15 cellular contexts compared by ENCODE assay signal in genomic region chr5:150152636-150153462, GRCh38. TPM values are rescaled to one million over a fixed set of nuclear protein-coding genes. Genes with fewer than 3 reads are reported as not detected.
DNase-seq lines count a peak whose midpoint lies in the region; ATAC-seq and TF ChIP-seq lines count a peak whose summit lies in the region.
"Had no signal": no experiment of that assay in that cellular context is flagged by ENCODE, and none has a peak within 500 bp of the region (broad histone marks: within the 10 kb centered on the region; RNA-seq: fewer than 3 reads in every experiment).

No MANE protein-coding gene starts in this region.

- no peak overlapping the region for H3K4me2 ChIP-seq in neuronal stem cell (ENCODE audit: insufficient read depth, low read length, poor library complexity, severe bottlenecking)

- peak overlapping the region; percentile 72 for H3K14ac ChIP-seq in neuronal stem cell (ENCODE audit: low read length)

- H2AK5ac ChIP-seq in neuronal stem cell (ENCODE audit: low read depth, low read length): peak overlapping the region; percentile 51

- no peaks in the 10 kb centered on the region for H3K79me1 ChIP-seq in neuronal stem cell (ENCODE audit: low read depth, low read length)

- peak in 1 of 2 donors; percentile 4 for DNase-seq in heart right ventricle
- DNase-seq in left cardiac atrium: no peak
- no peak for DNase-seq in esophagus squamous epithelium (lab: John Stamatoyannopoulos, UW)
- DNase-seq in neuronal stem cell (ENCODE audit: low spot score): no peak
- no peak for DNase-seq in uterus
- DNase-seq in mucosa of descending colon: no peak
- DNase-seq in NCI-H1930 (lab: John Stamatoyannopoulos, UW): no peak
- DNase-seq in foreskin melanocyte: no peak
- DNase-seq: activated B cell treated with CpG ODN at 0.5 μM for 24 hours; activated effector memory CD4-positive, alpha-beta T cell treated with Interleukin-2 at 50 U/mL for 16 hours; NCI-H1694 treated with DMSO at 0.1 percent for 48 hours; RPMI8226 had no signal

- H3K36me3 ChIP-seq in heart right ventricle: peaks cover 0 to 28% (median 0%) of the 10 kb centered on the region in 9 donors
- H3K36me3 ChIP-seq in esophagus squamous epithelium: no peaks in the 10 kb centered on the region
- no peaks in the 10 kb centered on the region for H3K36me3 ChIP-seq in neuronal stem cell (replicated peaks in 1 of 2; ENCODE audit: control insufficient read depth in 2 of 2, insufficient read depth in 2 of 2, low read length in 2 of 2)
- no peaks in the 10 kb centered on the region for H3K36me3 ChIP-seq in uterus
- H3K36me3 ChIP-seq in mucosa of descending colon (ENCODE audit: low read depth): no peaks in the 10 kb centered on the region

- ATAC-seq in heart right ventricle (no peak), left cardiac atrium (no peak), mucosa of descending colon (no peak)
- ATAC-seq: stimulated activated memory B cell treated with anti-CD40 and anti-IgM and Interleukin-4, amounts not matched to agents 10 μg/mL and 1 μg/mL and 100 μg/mL, for 72 hours had no signal

- H3K4me1 ChIP-seq in heart right ventricle (peaks cover 0 to 57% (median 20%) of the 10 kb centered on the region in 9 donors), esophagus squamous epithelium (peaks cover 8 to 77% (median 11%) of the 10 kb centered on the region in 3 donors), neuronal stem cell (ENCODE audit: control insufficient read depth in 2 of 2, insufficient read depth in 1 of 2, low read depth in 1 of 2, low read length in 2 of 2) (peaks cover 21 to 29% of the 10 kb centered on the region in 2 donors), uterus (peaks cover 7% of the 10 kb centered on the region in 2 donors), mucosa of descending colon (ENCODE audit: low read depth) (no peaks in the 10 kb centered on the region)

- TF ChIP-seq POLR2A in esophagus squamous epithelium (IDR thresholded peaks at IDR 0.05) (no peak), uterus (IDR thresholded peaks at IDR 0.05) (no peak)

- peak overlapping the region; percentile 51 for H2BK12ac ChIP-seq in neuronal stem cell (ENCODE audit: low read length)

- no peak overlapping the region for H2AFZ ChIP-seq in neuronal stem cell (ENCODE audit: low read length)

- 61 to 66% methylated on average over 12 of the region's 12 CpGs for WGBS in heart right ventricle, 2 donors
- 50 to 71% methylated on average over 2 to 3 of the region's 12 CpGs for WGBS in esophagus squamous epithelium, 2 donors
- WGBS in neuronal stem cell (ENCODE audit: extremely low coverage in 2 of 2, insufficient read length in 2 of 2, insufficient replicate concordance in 1 of 2), 2 donors: no CpG with 5 or more reads among the region's 12 CpGs

- H3K9ac ChIP-seq in neuronal stem cell (ENCODE audit: low read depth, low read length, poor library complexity): peak overlapping the region; percentile 54

- H3K4me3 ChIP-seq in heart right ventricle (peak overlapping the region in 9 of 10 donors; percentile 45 to 67 (median 60)), esophagus squamous epithelium (peak overlapping the region; percentile 20 to 66 (median 49)), neuronal stem cell (ENCODE audit: low read length in 2 of 2) (no peak overlapping the region), uterus (peak overlapping the region; percentile 78 to 86), mucosa of descending colon (no peak overlapping the region)

- H4K91ac ChIP-seq in neuronal stem cell (ENCODE audit: low read depth, low read length, poor library complexity): no peak overlapping the region

- no peak overlapping the region for H3K23ac ChIP-seq in neuronal stem cell (ENCODE audit: low read depth, low read length, poor library complexity)

- no peaks in the 10 kb centered on the region for H3K9me3 ChIP-seq in heart right ventricle
- no peaks in the 10 kb centered on the region for H3K9me3 ChIP-seq in esophagus squamous epithelium
- no peaks in the 10 kb centered on the region for H3K9me3 ChIP-seq in neuronal stem cell (replicated peaks in 1 of 2; ENCODE audit: control insufficient read depth in 2 of 2, insufficient read depth in 1 of 2, low read depth in 1 of 2, low read length in 2 of 2)
- H3K9me3 ChIP-seq in uterus: no peaks in the 10 kb centered on the region
- H3K9me3 ChIP-seq in mucosa of descending colon: no peaks in the 10 kb centered on the region

- H2BK120ac ChIP-seq in neuronal stem cell (ENCODE audit: low read depth, low read length): no peak overlapping the region

- H3K18ac ChIP-seq in neuronal stem cell (ENCODE audit: low read length): peak overlapping the region; percentile 39

- no peak overlapping the region for H4K8ac ChIP-seq in neuronal stem cell (ENCODE audit: low read depth, low read length)

- no peak for TF ChIP-seq CTCF in heart right ventricle (IDR thresholded peaks at IDR 0.05)
- TF ChIP-seq CTCF in esophagus squamous epithelium (IDR thresholded peaks at IDR 0.05): no peak
- TF ChIP-seq CTCF in uterus (IDR thresholded peaks at IDR 0.05): no peak
- TF ChIP-seq CTCF in mucosa of descending colon (IDR thresholded peaks at IDR 0.05): no peak

- peak overlapping the region; percentile 15 for H2BK5ac ChIP-seq in neuronal stem cell (ENCODE audit: low read length)

- intact Hi-C loops in heart right ventricle (cut with DNase I): no loop called here
- intact Hi-C loops in left cardiac atrium (cut with DNase I): no loop called here
- intact Hi-C loops in esophagus squamous epithelium (cut with DNase I): no loop called here
- intact Hi-C loops in uterus (cut with DNase I; ENCODE audit: low total_unique reads): no loop called here
- intact Hi-C loops in mucosa of descending colon (cut with DNase I, micrococcal nuclease): no loop called here

- H3K27me3 ChIP-seq in heart right ventricle: peaks cover 0 to 12% (median 0%) of the 10 kb centered on the region in 7 donors
- H3K27me3 ChIP-seq in esophagus squamous epithelium: peaks cover 0 to 55% (median 0%) of the 10 kb centered on the region in 4 donors
- H3K27me3 ChIP-seq in neuronal stem cell (ENCODE audit: control insufficient read depth in 3 of 3, insufficient read depth in 3 of 3, low read depth in 1 of 3, low read length in 3 of 3): no peaks in the 10 kb centered on the region
- no peaks in the 10 kb centered on the region for H3K27me3 ChIP-seq in uterus

- H3K4ac ChIP-seq in neuronal stem cell (ENCODE audit: low read length): no peak overlapping the region

- H2BK15ac ChIP-seq in neuronal stem cell (ENCODE audit: low read length): no peak overlapping the region

- H3K27ac ChIP-seq in heart right ventricle (peak overlapping the region in 9 of 10 donors; percentile 64 to 92 (median 87)), esophagus squamous epithelium (peak overlapping the region in 3 of 4 donors; percentile 87 to 91 (median 91)), neuronal stem cell (replicated peaks; ENCODE audit: low read length) (no peak overlapping the region), uterus (peak overlapping the region; percentile 97 to 99)
- H3K27ac ChIP-seq: C4-2B had no signal

RNA-seq across cellular contexts. Expression of gene PDGFRB, which starts 2.8 kb away (rescaled TPM):
- total RNA-seq in heart right ventricle: 100 to 1,000 TPM in 1 of 10 donors, 10 to 100 TPM in 9; 15.5 to 101 (median 35.9) TPM
- 10 to 100 TPM; 49.1 to 54.3 TPM for polyA plus RNA-seq in heart right ventricle
- 10 to 100 TPM; 62.9 to 68.3 TPM for total RNA-seq in left cardiac atrium
- total RNA-seq in esophagus squamous epithelium: 10 to 100 TPM in 3 of 4 donors, 1 to 10 TPM in 1; 5.6 to 51.7 (median 31.0) TPM
- 11.0 TPM for polyA plus RNA-seq in neuronal stem cell (2013, experiment 1 of 2)
- polyA plus RNA-seq in neuronal stem cell (2013, experiment 2 of 2): 11.2 TPM
- 100 to 1,000 TPM in 3 of 4 donors, 10 to 100 TPM in 1; 60.2 to 378 (median 235) TPM for total RNA-seq in uterus
- total RNA-seq in mucosa of descending colon: 10 to 100 TPM; 13.9 to 61.5 (median 27.1) TPM

RNA-seq across cellular contexts. Expression of gene CDX1, which starts 13.7 kb away (rescaled TPM):
- under 1 TPM in 1 of 10 donors, not detected in 9; 0.32 TPM for total RNA-seq in heart right ventricle
- under 1 TPM in 1 of 2 donors, not detected in 1; 0.13 TPM for polyA plus RNA-seq in heart right ventricle
- not detected for total RNA-seq in left cardiac atrium
- not detected for total RNA-seq in esophagus squamous epithelium
- 0.10 TPM for polyA plus RNA-seq in neuronal stem cell (2013, experiment 1 of 2)
- 0.10 TPM for polyA plus RNA-seq in neuronal stem cell (2013, experiment 2 of 2)
- total RNA-seq in uterus: under 1 TPM; 0.29 to 0.77 (median 0.38) TPM
- total RNA-seq in mucosa of descending colon: 100 to 1,000 TPM; 140 to 306 (median 302) TPM
- total RNA-seq: activated B cell treated with CpG ODN at 0.5 μM for 24 hours, liver had no signal
- polyA plus RNA-seq: liver had no signal

RNA-seq across cellular contexts. Expression of gene SLC6A7, which starts 37.0 kb away (rescaled TPM):
- total RNA-seq in heart right ventricle (not detected), left cardiac atrium (not detected), esophagus squamous epithelium (not detected), uterus (not detected), mucosa of descending colon (10 to 100 TPM; 15.2 to 26.4 (median 18.9) TPM)
- polyA plus RNA-seq in heart right ventricle: not detected
- polyA plus RNA-seq in neuronal stem cell (2013, experiment 1 of 2): not detected
- polyA plus RNA-seq in neuronal stem cell (2013, experiment 2 of 2): 0.01 TPM
- total RNA-seq: activated B cell treated with CpG ODN at 0.5 μM for 24 hours, liver had no signal
- polyA plus RNA-seq: liver had no signal

Comparison
In these comparisons a context has a peak if more than half of its experiments do, and no peak if none do; other contexts are left out.
1. H3K4me3 ChIP-seq: peak in heart right ventricle (9 of 10), esophagus squamous epithelium (4 of 4) and uterus (2 of 2); none in neuronal stem cell (0 of 2) and mucosa of descending colon (single experiment).
2. RNA of gene CDX1, which starts 13.7 kb away (total RNA-seq): 140 to 306 TPM in mucosa of descending colon; 0.29 to 0.77 TPM in uterus, not detected in left cardiac atrium, 0.32 TPM in heart right ventricle and not detected in esophagus squamous epithelium; every median in the first group is over 10 times any median in the second.
3. RNA of gene SLC6A7, which starts 37.0 kb away (total RNA-seq): 15.2 to 26.4 TPM in mucosa of descending colon; not detected in left cardiac atrium, not detected in heart right ventricle, not detected in esophagus squamous epithelium and not detected in uterus; every median in the first group is over 10 times any median in the second.